ENCODE assay signal across 8 cellular contexts in genomic region chr11:73177380-73178091, GRCh38. TPM values are rescaled to one million over a fixed set of nuclear protein-coding genes. Genes with fewer than 3 reads are reported as not detected.
DNase-seq lines count a peak whose midpoint lies in the region; ATAC-seq and TF ChIP-seq lines count a peak whose summit lies in the region.

No MANE protein-coding gene starts in this region.

- TF ChIP-seq CTCF in RWPE2 (IDR thresholded peaks at IDR 0.05; ENCODE audit: poor library complexity, severe bottlenecking), result no peak
- TF ChIP-seq CTCF in heart left ventricle (IDR thresholded peaks at IDR 0.05), result no peak

- H3K4me1 ChIP-seq in RWPE2 (ENCODE audit: insufficient read depth, poor library complexity, severe bottlenecking) (peaks cover 11% of the 10 kb centered on the region), heart left ventricle (peaks cover 16 to 78% (median 47%) of the 10 kb centered on the region in 12 donors), rectal smooth muscle tissue (ENCODE audit: control insufficient read depth, insufficient read depth, low read length) (peaks cover 8% of the 10 kb centered on the region)

- WGBS in heart left ventricle, 4 donors, result 34 to 51% (median 36%) methylated on average over 6 to 9 of the region's 9 CpGs

- no peaks in the 10 kb centered on the region for H3K36me3 ChIP-seq in RWPE2 (ENCODE audit: low read depth)
- no peaks in the 10 kb centered on the region for H3K36me3 ChIP-seq in heart left ventricle
- H3K36me3 ChIP-seq in rectal smooth muscle tissue (ENCODE audit: control insufficient read depth, insufficient read depth, low read length), result no peaks in the 10 kb centered on the region

- peak overlapping the region; percentile 31 for H3K27ac ChIP-seq in RWPE2 (ENCODE audit: poor library complexity, severe bottlenecking)
- peak overlapping the region; percentile 53 to 95 (median 83) for H3K27ac ChIP-seq in heart left ventricle
- H3K27ac ChIP-seq in rectal smooth muscle tissue (ENCODE audit: low read depth, low read length), result peak overlapping the region; percentile 11

- H3K27me3 ChIP-seq in RWPE2 (ENCODE audit: insufficient read depth, poor library complexity, severe bottlenecking) (no peaks in the 10 kb centered on the region), heart left ventricle (no peaks in the 10 kb centered on the region), rectal smooth muscle tissue (ENCODE audit: control insufficient read depth, insufficient read depth, low read length) (no peaks in the 10 kb centered on the region)

- H3K4me3 ChIP-seq in RWPE2 (ENCODE audit: severe bottlenecking), result no peak overlapping the region
- H3K4me3 ChIP-seq in heart left ventricle, result no peak overlapping the region
- peak overlapping the region; percentile 3 for H3K4me3 ChIP-seq in rectal smooth muscle tissue (ENCODE audit: low read length)

- ATAC-seq in RWPE2 (ENCODE audit: low read depth), result peak; percentile 8; the same call in 2 of the 3 replicates
- peak; percentile 40 to 58 (median 56) for ATAC-seq in heart left ventricle
- no peak for ATAC-seq in HG02884 (IDR thresholded peaks at IDR 0.05; ENCODE audit: unreplicated experiment)
- ATAC-seq in GM18520 (IDR thresholded peaks at IDR 0.05; ENCODE audit: unreplicated experiment), result no peak

- intact Hi-C loops in heart left ventricle (cut with DNase I), result loop anchor here (1.0 to 10.0 kb wide), 16 partner anchors 35 to 455 kb away; partner anchors contain the start of gene FCHSD2 (in 7 of the 10)

- peak; percentile 32 for DNase-seq in EL
- DNase-seq in RWPE2 (ENCODE audit: low spot score), result no peak
- peak; percentile 52 to 86 (median 68) for DNase-seq in heart left ventricle
- DNase-seq in stimulated activated CD4-positive, alpha-beta T cell treated with anti-CD3 and anti-CD28 coated beads, Interleukin-2, amount 100 ng/mL, for 48 hours, result no peak
- DNase-seq in stimulated activated CD4-positive, alpha-beta T cell treated with anti-CD3 and anti-CD28 coated beads, Interleukin-12 subunit alpha, Interleukin-12 subunit beta, amount 100 ng/mL, for 4 hours, result no peak

- H3K9me3 ChIP-seq in RWPE2 (ENCODE audit: severe bottlenecking) (no peaks in the 10 kb centered on the region), heart left ventricle (no peaks in the 10 kb centered on the region)

- no peak overlapping the region for H3K9ac ChIP-seq in rectal smooth muscle tissue (ENCODE audit: low read length)

- no peak for TF ChIP-seq POLR2A in heart left ventricle (IDR thresholded peaks at IDR 0.05)

RNA-seq across cellular contexts. Expression of gene FCHSD2, which starts 35.4 kb away (rescaled TPM):
- 10 to 100 TPM; 15.3 to 61.1 (median 40.3) TPM for total RNA-seq in heart left ventricle
- 10 to 100 TPM in 1 of 2 donors, 1 to 10 TPM in 1; 9.9 to 23.8 TPM for polyA plus RNA-seq in heart left ventricle

RNA-seq across cellular contexts. Expression of gene P2RY2, which starts 40.5 kb away (rescaled TPM):
- 10 to 100 TPM; 10.2 to 28.3 (median 14.7) TPM for total RNA-seq in heart left ventricle
- polyA plus RNA-seq in heart left ventricle, result 10 to 100 TPM in 1 of 2 donors, 1 to 10 TPM in 1; 8.5 to 20.0 TPM

Comparison
In these comparisons a context has a peak if more than half of its experiments do, and no peak if none do; other contexts are left out.
1. DNase-seq: peak in EL (single experiment) and heart left ventricle (5 of 5); none in RWPE2 (single experiment), stimulated activated CD4-positive, alpha-beta T cell treated with anti-CD3 and anti-CD28 coated beads, Interleukin-2, amount 100 ng/mL, for 48 hours (0 of 2) and stimulated activated CD4-positive, alpha-beta T cell treated with anti-CD3 and anti-CD28 coated beads, Interleukin-12 subunit alpha, Interleukin-12 subunit beta, amount 100 ng/mL, for 4 hours (single experiment).
2. ATAC-seq: peak in RWPE2 (single experiment) and heart left ventricle (4 of 4); none in HG02884 (single experiment) and GM18520 (single experiment).
3. H3K27ac ChIP-seq: peak in every context shown above with its lines; median percentile 83 in heart left ventricle; 31 in RWPE2; 11 in rectal smooth muscle tissue.